In the genomic region with DNA sequence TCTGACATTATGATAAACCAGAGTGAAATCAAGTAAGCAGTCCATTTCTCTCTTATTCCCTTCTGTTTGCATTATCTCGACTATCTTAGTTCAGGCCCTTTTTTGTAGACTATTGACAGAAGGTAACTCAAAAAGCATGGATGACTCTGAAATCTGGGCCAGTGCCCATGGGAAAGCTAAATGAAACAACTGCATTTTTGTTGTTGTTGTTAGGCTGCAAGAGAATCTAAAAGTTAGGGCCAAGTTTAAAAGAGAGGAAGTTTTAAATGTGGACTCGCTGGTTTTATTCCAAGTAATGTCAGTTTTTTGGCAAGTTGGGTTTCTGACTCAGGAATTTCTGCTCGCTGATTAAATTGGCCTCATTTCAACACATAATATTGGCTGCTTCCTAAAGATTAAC, we compare ENCODE assay signal across 13 cellular contexts.
DNase-seq lines count a peak whose midpoint lies in the region; ATAC-seq, FAIRE-seq and TF ChIP-seq lines count a peak whose summit lies in the region.
"Had no signal": no experiment of that assay in that cellular context is flagged by ENCODE, and none has a peak within 500 bp of the region (broad histone marks: within the 10 kb centered on the region; RNA-seq: fewer than 3 reads in every experiment).

No MANE protein-coding gene starts in this region.

- no peaks in the 10 kb centered on the region for H3K79me1 ChIP-seq in trophoblast cell (ENCODE audit: low read length)

- no peak overlapping the region for H3K23ac ChIP-seq in trophoblast cell (ENCODE audit: low read length)

- H3K79me2 ChIP-seq in HepG2 (ENCODE audit: insufficient read depth, low read length) = no peaks in the 10 kb centered on the region
- H3K79me2 ChIP-seq in trophoblast cell (ENCODE audit: control insufficient read depth, insufficient read depth, low read length, poor library complexity) = no peaks in the 10 kb centered on the region

- H3K9me3 ChIP-seq in HepG2 (ENCODE audit: low read length) (no peaks in the 10 kb centered on the region), trophoblast cell (ENCODE audit: insufficient read depth, low read depth, low read length) (no peaks in the 10 kb centered on the region)
- H3K9me3 ChIP-seq: stomach had no signal

- H2BK12ac ChIP-seq in trophoblast cell (ENCODE audit: low read length) = no peak overlapping the region

- H3K9ac ChIP-seq in HepG2 (ENCODE audit: insufficient read depth, low read depth, low read length) = no peak overlapping the region
- H3K9ac ChIP-seq in trophoblast cell (ENCODE audit: low read length) = no peak overlapping the region

- H2BK5ac ChIP-seq in trophoblast cell (ENCODE audit: low read depth, low read length, poor library complexity) = no peak overlapping the region

- H3K18ac ChIP-seq in trophoblast cell (ENCODE audit: low read length) = no peak overlapping the region

- in situ Hi-C loops in astrocyte of the spinal cord (cut with HindIII; ENCODE audit: low sequenced_read_pairs) = no loop called here
- in situ Hi-C loops in HepG2 (cut with HindIII; ENCODE audit: extremely low pct_ligation_motif_present, low pct_unique_long_range_greater_than_20kb) = no loop called here

- H3K4me2 ChIP-seq in HepG2 (ENCODE audit: low read depth, low read length) (no peak overlapping the region), trophoblast cell (ENCODE audit: low read length) (no peak overlapping the region)

- no TSS peak for BruUV-seq in HepG2 (replicated peaks; lab: Mats Ljungman, UMichigan)

- H2BK120ac ChIP-seq in trophoblast cell (ENCODE audit: insufficient read depth, low read length, poor library complexity) = no peak overlapping the region

- H3K27ac ChIP-seq in HepG2 (ENCODE audit: extremely low read length, insufficient read depth, low read length) (no peak overlapping the region), trophoblast cell (ENCODE audit: low read depth, low read length) (no peak overlapping the region)
- H3K27ac ChIP-seq: epithelial cell of prostate, WERI-Rb-1 had no signal

- no peak for TF ChIP-seq POLR2A in HepG2 (IDR thresholded peaks at IDR 0.05; ENCODE audit: insufficient read depth in 1 of 2, low read depth in 2 of 2, low read length in 2 of 2)

- no peak for ATAC-seq in HepG2

- H4K12ac ChIP-seq in trophoblast cell (ENCODE audit: low read depth, low read length) = no peak overlapping the region

- H3K4me1 ChIP-seq in HepG2 (ENCODE audit: insufficient read depth, low read length) = no peaks in the 10 kb centered on the region
- H3K4me1 ChIP-seq in trophoblast cell (ENCODE audit: control insufficient read depth in 1 of 2, insufficient read depth in 2 of 2, low read length in 2 of 2) = no peaks in the 10 kb centered on the region

- H3K27me3 ChIP-seq in HepG2 (ENCODE audit: control insufficient read depth in 1 of 2, insufficient read depth in 2 of 2, low read length in 2 of 2) (no peaks in the 10 kb centered on the region), trophoblast cell (ENCODE audit: insufficient read depth, low read length) (no peaks in the 10 kb centered on the region)
- H3K27me3 ChIP-seq: stomach had no signal

- intact Hi-C loops in HepG2 (cut with micrococcal nuclease; ENCODE audit: unreplicated experiment) = no loop called here

- H4K91ac ChIP-seq in trophoblast cell (ENCODE audit: low read depth, low read length) = no peak overlapping the region

- CTCF ChIA-PET in HepG2 (lab: Yijun Ruan, JAX; ENCODE audit: low intra/inter-chr PET ratio, low total read pairs) = no interaction called here

- no peak overlapping the region for H2AK5ac ChIP-seq in trophoblast cell (ENCODE audit: low read length)

- WGBS in HepG2 (ENCODE audit: low lambda C conversion rate) = 3% methylated on average over 3 of the region's 3 CpGs
- WGBS in trophoblast cell (ENCODE audit: extremely low coverage, insufficient coverage, insufficient read length) = no CpG with 5 or more reads among the region's 3 CpGs

- H3K4ac ChIP-seq in trophoblast cell (ENCODE audit: low read depth, low read length) = no peak overlapping the region

- H3K36me3 ChIP-seq in HepG2 (replicated peaks in 1 of 2; ENCODE audit: control insufficient read depth in 1 of 2, insufficient read depth in 2 of 2, low read length in 2 of 2) (no peaks in the 10 kb centered on the region), trophoblast cell (ENCODE audit: control insufficient read depth in 1 of 2, insufficient read depth in 2 of 2, low read length in 2 of 2) (no peaks in the 10 kb centered on the region)
- H3K36me3 ChIP-seq: stomach, WERI-Rb-1 had no signal

- H3K4me3 ChIP-seq in astrocyte of the spinal cord (ENCODE audit: low read depth, low read length) (no peak overlapping the region), HepG2 (replicated peaks in 1 of 3; ENCODE audit: insufficient read depth in 1 of 3, low read depth in 2 of 3, low read length in 3 of 3) (no peak overlapping the region), trophoblast cell (ENCODE audit: low read depth, low read length) (no peak overlapping the region)
- H3K4me3 ChIP-seq: stomach had no signal

- DNase-seq in A172 (ENCODE audit: low spot score) (peak; percentile 10), HCEC 1CT (peak; percentile 77), astrocyte of the spinal cord (ENCODE audit: low read depth, low spot score) (peak; percentile 80), globus pallidus (ENCODE audit: low spot score) (peak; percentile 40), HepG2 (ENCODE audit: low spot score) (no peak), NCI-H526 (lab: John Stamatoyannopoulos, UW) (no peak), trophoblast cell (no peak)
- no peak for DNase-seq in activated CD4-positive, CD25-positive, alpha-beta regulatory T cell treated with anti-CD3 and anti-CD28 coated beads, Interleukin-2, amount 50 U/mL, for 72 hours
- DNase-seq: MV-4-11, stomach, WERI-Rb-1 had no signal

- TF ChIP-seq CTCF in astrocyte of the spinal cord (IDR thresholded peaks at IDR 0.05; ENCODE audit: low read depth, low read length) (no peak), HepG2 (CRISPR knock-in tag; IDR thresholded peaks at IDR 0.05) (no peak)

- POLR2A ChIA-PET in HepG2 (lab: Yijun Ruan, JAX) = no interaction called here

- H4K20me1 ChIP-seq in HepG2 (ENCODE audit: insufficient read depth, low read length) = no peaks in the 10 kb centered on the region

- H4K8ac ChIP-seq in trophoblast cell (ENCODE audit: low read depth, low read length) = no peak overlapping the region

- no peak overlapping the region for H3K14ac ChIP-seq in trophoblast cell (ENCODE audit: low read length)

- TF ChIP-seq EP300 in HepG2 (IDR thresholded peaks at IDR 0.05; ENCODE audit: low read depth in 2 of 2, low read length in 2 of 2) = no peak
- no peak for TF ChIP-seq EP300 in HepG2 (CRISPR knock-in tag; IDR thresholded peaks at IDR 0.05; ENCODE audit: borderline replicate concordance)

- no peak for TF ChIP-seq RAD21 in HepG2 (CRISPR knock-in tag; IDR thresholded peaks at IDR 0.05)

- FAIRE-seq in HepG2 (lab: Jason Lieb, UNC) = no peak
- FAIRE-seq: HTR-8/SVneo had no signal

- no peak overlapping the region for H2AFZ ChIP-seq in HepG2 (ENCODE audit: low read length)
- H2AFZ ChIP-seq in trophoblast cell (ENCODE audit: insufficient read depth, low read length, poor library complexity) = no peak overlapping the region

TF ChIP-seq in HepG2, 621 proteins besides CTCF, POLR2A, EP300 and RAD21 (continues in another document):
- TF ChIP-seq, protein P1, sequence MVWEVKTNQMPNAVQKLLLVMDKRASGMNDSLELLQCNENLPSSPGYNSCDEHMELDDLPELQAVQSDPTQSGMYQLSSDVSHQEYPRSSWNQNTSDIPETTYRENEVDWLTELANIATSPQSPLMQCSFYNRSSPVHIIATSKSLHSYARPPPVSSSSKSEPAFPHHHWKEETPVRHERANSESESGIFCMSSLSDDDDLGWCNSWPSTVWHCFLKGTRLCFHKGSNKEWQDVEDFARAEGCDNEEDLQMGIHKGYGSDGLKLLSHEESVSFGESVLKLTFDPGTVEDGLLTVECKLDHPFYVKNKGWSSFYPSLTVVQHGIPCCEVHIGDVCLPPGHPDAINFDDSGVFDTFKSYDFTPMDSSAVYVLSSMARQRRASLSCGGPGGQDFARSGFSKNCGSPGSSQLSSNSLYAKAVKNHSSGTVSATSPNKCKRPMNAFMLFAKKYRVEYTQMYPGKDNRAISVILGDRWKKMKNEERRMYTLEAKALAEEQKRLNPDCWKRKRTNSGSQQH (CRISPR knock-in tag; IDR thresholded peaks at IDR 0.05; ENCODE audit: low read depth) = no peak
- no peak for TF ChIP-seq ZFYVE20 (CRISPR knock-in tag; IDR thresholded peaks at IDR 0.05; ENCODE audit: borderline replicate concordance, low read depth)
- TF ChIP-seq RCOR2 (CRISPR knock-in tag; IDR thresholded peaks at IDR 0.05) = no peak
- no peak for TF ChIP-seq JUN (CRISPR knock-in tag; IDR thresholded peaks at IDR 0.05)
- TF ChIP-seq ZNF138 (CRISPR knock-in tag; IDR thresholded peaks at IDR 0.05; ENCODE audit: low read depth) = no peak
- TF ChIP-seq MIER3 (CRISPR knock-in tag; IDR thresholded peaks at IDR 0.05; ENCODE audit: borderline replicate concordance) = no peak
- TF ChIP-seq SALL2 (CRISPR knock-in tag; IDR thresholded peaks at IDR 0.05) = no peak
- TF ChIP-seq, protein P2, sequence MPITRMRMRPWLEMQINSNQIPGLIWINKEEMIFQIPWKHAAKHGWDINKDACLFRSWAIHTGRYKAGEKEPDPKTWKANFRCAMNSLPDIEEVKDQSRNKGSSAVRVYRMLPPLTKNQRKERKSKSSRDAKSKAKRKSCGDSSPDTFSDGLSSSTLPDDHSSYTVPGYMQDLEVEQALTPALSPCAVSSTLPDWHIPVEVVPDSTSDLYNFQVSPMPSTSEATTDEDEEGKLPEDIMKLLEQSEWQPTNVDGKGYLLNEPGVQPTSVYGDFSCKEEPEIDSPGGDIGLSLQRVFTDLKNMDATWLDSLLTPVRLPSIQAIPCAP (CRISPR knock-in tag; IDR thresholded peaks at IDR 0.05; ENCODE audit: low read depth) = no peak
- TF ChIP-seq ZNF17 (CRISPR knock-in tag; IDR thresholded peaks at IDR 0.05) = no peak
- no peak for TF ChIP-seq RFXAP (CRISPR knock-in tag; IDR thresholded peaks at IDR 0.05; ENCODE audit: borderline replicate concordance)
- TF ChIP-seq ZNF124 (CRISPR knock-in tag; IDR thresholded peaks at IDR 0.05) = no peak
- no peak for TF ChIP-seq CREB1 (IDR thresholded peaks at IDR 0.05)
- no peak for TF ChIP-seq CREB1 (CRISPR knock-in tag; IDR thresholded peaks at IDR 0.05)
- no peak for TF ChIP-seq CEBPB (IDR thresholded peaks at IDR 0.05; ENCODE audit: borderline replicate concordance, low read depth, low read length)

Comparison
In these comparisons a context has a peak if more than half of its experiments do, and no peak if none do; other contexts are left out.
1. DNase-seq: peak in A172 (single experiment), HCEC 1CT (single experiment), astrocyte of the spinal cord (single experiment) and globus pallidus (single experiment); none in HepG2 (single experiment), NCI-H526 (0 of 2), activated CD4-positive, CD25-positive, alpha-beta regulatory T cell treated with anti-CD3 and anti-CD28 coated beads, Interleukin-2, amount 50 U/mL, for 72 hours (single experiment) and trophoblast cell (0 of 2).